8 cellular contexts compared by ENCODE assay signal in genomic region chr12:56631790-56632700, GRCh38. TPM values are rescaled to one million over a fixed set of nuclear protein-coding genes. Genes with fewer than 3 reads are reported as not detected.
A peak's percentile ranks its signal among the peaks of the same experiment; 100 is the strongest.
DNase-seq lines count a peak whose midpoint lies in the region; ATAC-seq and TF ChIP-seq lines count a peak whose summit lies in the region.

No MANE protein-coding gene starts in this region.

- H3K27ac ChIP-seq in A673 (ENCODE audit: low read depth, low read length, poor library complexity, severe bottlenecking): peak overlapping the region; percentile 38

- intact Hi-C loops in A673 (cut with micrococcal nuclease; ENCODE audit: unreplicated experiment): loop anchor here (10.0 kb wide), 1 partner anchor 517 kb away; the partner anchor contains the start of genes RPL41 and ZC3H10
- intact Hi-C loops in left colon (cut with DNase I, micrococcal nuclease): loop anchor here in 1 of 2 donors (5.0 to 10.0 kb wide), 2 partner anchors 53 to 110 kb away; partner anchors contain the start of genes PTGES3 and RBMS2

- BruUV-seq in A673 (replicated peaks; lab: Mats Ljungman, UMichigan): no TSS peak

- TF ChIP-seq CTCF in A673 (conservative IDR thresholded peaks at IDR 0.05; ENCODE audit: low read depth, low read length) (no peak), WI38 (IDR thresholded peaks at IDR 0.05; ENCODE audit: low read depth, low read length) (no peak)

- DNase-seq in A673 (ENCODE audit: low spot score) (peak; percentile 65), MG63 (peak; percentile 60), cerebellum (ENCODE audit: low spot score) (peak; percentile 65), left colon (peak; percentile 89 to 91)
- DNase-seq in stimulated activated CD4-positive, alpha-beta T cell treated with anti-CD3 and anti-CD28 coated beads, Interleukin-2, amount 100 ng/mL, for 48 hours: peak; percentile 35 to 61

- H3K27me3 ChIP-seq in A673 (replicated peaks; ENCODE audit: insufficient read depth, low read depth, low read length, poor library complexity) (no peaks in the 10 kb centered on the region), MG63 (no peaks in the 10 kb centered on the region)

- POLR2A ChIA-PET in A673 (lab: Charles Lee; ENCODE audit: low non-redundant PET): no interaction called here

- ATAC-seq in GM18511 (IDR thresholded peaks at IDR 0.05; ENCODE audit: unreplicated experiment) (peak; percentile 21), left colon (peak; percentile 25), HG03342 (IDR thresholded peaks at IDR 0.05; ENCODE audit: unreplicated experiment) (no peak)

- H3K36me3 ChIP-seq in A673 (ENCODE audit: insufficient read depth, low read length, poor library complexity, severe bottlenecking): peaks cover under 1% of the 10 kb centered on the region
- H3K36me3 ChIP-seq in MG63: peaks cover 9% of the 10 kb centered on the region

- H3K4me3 ChIP-seq in A673 (ENCODE audit: low read depth, low read length, poor library complexity, severe bottlenecking): peak overlapping the region; percentile 77
- H3K4me3 ChIP-seq in MG63: no peak overlapping the region
- H3K4me3 ChIP-seq in WI38 (ENCODE audit: low read depth, low read length): peak overlapping the region; percentile 7; the same call in 1 of the 2 replicates

- peaks cover 48% of the 10 kb centered on the region for H3K4me1 ChIP-seq in A673 (ENCODE audit: insufficient read depth, low read length, poor library complexity, severe bottlenecking)

- CTCF ChIA-PET in A673 (lab: Charles Lee): no interaction called here

- no peaks in the 10 kb centered on the region for H3K9me3 ChIP-seq in A673 (ENCODE audit: low read depth, low read length, poor library complexity, severe bottlenecking)
- no peaks in the 10 kb centered on the region for H3K9me3 ChIP-seq in MG63

RNA-seq across cellular contexts. Expression of gene BAZ2A, which starts 1.9 kb away (rescaled TPM):
- 126 and 139 TPM in 2 replicates for total RNA-seq in A673 (2021)
- 2.4 and 7.6 TPM in 2 replicates for total RNA-seq in MG63 (2014; rRNA removed; shearing (Covaris generic); ENCODE audit: low replicate concordance)
- total RNA-seq in cerebellum: 32.8 TPM
- total RNA-seq in left colon: 100 to 1,000 TPM; 105 to 107 TPM

RNA-seq across cellular contexts. Expression of gene ATP5F1B, which starts 13.7 kb away (rescaled TPM):
- total RNA-seq in A673 (2021) (1,089 and 1,126 TPM in 2 replicates), cerebellum (238 TPM), left colon (1,000 to 10,000 TPM; 1,197 to 1,516 TPM)
- total RNA-seq in MG63 (2014; rRNA removed; shearing (Covaris generic); ENCODE audit: low replicate concordance): 202 and 245 TPM in 2 replicates

RNA-seq across cellular contexts. Expression of gene PTGES3, which starts 56.0 kb away (rescaled TPM):
- total RNA-seq in A673 (2021) (413 and 450 TPM in 2 replicates), cerebellum (69.1 TPM), left colon (100 to 1,000 TPM; 149 to 160 TPM)
- total RNA-seq in MG63 (2014; rRNA removed; shearing (Covaris generic); ENCODE audit: low replicate concordance): 52.8 and 98.9 TPM in 2 replicates
